In the genomic region with DNA sequence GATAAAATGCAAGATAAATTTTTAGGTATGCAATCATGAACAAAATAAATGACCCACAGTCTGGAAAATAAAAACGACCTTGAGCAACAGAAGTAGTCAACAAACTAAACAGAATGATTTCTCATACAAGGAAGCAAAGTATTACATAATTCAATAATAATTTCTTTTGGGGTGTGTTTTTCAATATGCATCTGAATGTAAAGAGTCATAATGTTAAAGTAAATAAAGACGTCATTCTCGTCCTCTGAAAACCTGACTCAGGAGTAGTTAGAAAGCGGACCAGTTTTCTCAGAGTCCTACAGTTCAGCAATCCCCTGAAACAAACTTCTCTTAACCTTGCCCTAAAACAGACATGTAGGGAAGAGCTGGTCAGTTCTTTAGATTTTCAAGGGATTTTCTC, we compare ENCODE assay signal across 1 cellular context.
TF ChIP-seq lines count a peak whose summit lies in the region.

No MANE protein-coding gene starts in this region.

TF ChIP-seq in A549, 52 proteins besides CTCF, POLR2A, EP300 and RAD21 (continued from another document):
- TF ChIP-seq, protein P1, sequence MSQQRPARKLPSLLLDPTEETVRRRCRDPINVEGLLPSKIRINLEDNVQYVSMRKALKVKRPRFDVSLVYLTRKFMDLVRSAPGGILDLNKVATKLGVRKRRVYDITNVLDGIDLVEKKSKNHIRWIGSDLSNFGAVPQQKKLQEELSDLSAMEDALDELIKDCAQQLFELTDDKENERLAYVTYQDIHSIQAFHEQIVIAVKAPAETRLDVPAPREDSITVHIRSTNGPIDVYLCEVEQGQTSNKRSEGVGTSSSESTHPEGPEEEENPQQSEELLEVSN (IDR thresholded peaks at IDR 0.05; ENCODE audit: borderline replicate concordance, low read depth), result no peak
